ENCODE assay signal across 17 cellular contexts in genomic region chr5:107968998-107969397, GRCh38.
A peak's percentile ranks its signal among the peaks of the same experiment; 100 is the strongest.
DNase-seq lines count a peak whose midpoint lies in the region; ATAC-seq lines count a peak whose summit lies in the region.
"Had no signal": no experiment of that assay in that cellular context is flagged by ENCODE, and none has a peak within 500 bp of the region (broad histone marks: within the 10 kb centered on the region; RNA-seq: fewer than 3 reads in every experiment).

No MANE protein-coding gene starts in this region.

- H3K4me3 Mint-ChIP-seq in activated naive CD8-positive, alpha-beta T cell treated with anti-CD3 and anti-CD28 coated beads for 36 hours = no peak overlapping the region
- H3K4me3 Mint-ChIP-seq: activated CD4-positive, alpha-beta T cell treated with anti-CD3 and anti-CD28 coated beads, Interleukin-2, amount 10 ng/mL, durations not matched to agents 7 days and 5 days; CD8-positive, alpha-beta memory T cell had no signal

- peaks cover 2% of the 10 kb centered on the region for H3K36me3 Mint-ChIP-seq in activated naive CD8-positive, alpha-beta T cell treated with anti-CD3 and anti-CD28 coated beads for 36 hours

- no peaks in the 10 kb centered on the region for H3K4me1 Mint-ChIP-seq in activated naive CD8-positive, alpha-beta T cell treated with anti-CD3 and anti-CD28 coated beads for 36 hours
- H3K4me1 Mint-ChIP-seq: activated CD4-positive, alpha-beta T cell treated with anti-CD3 and anti-CD28 coated beads, Interleukin-2, amount 10 ng/mL, durations not matched to agents 7 days and 5 days had no signal

- H3K27ac Mint-ChIP-seq in activated naive CD8-positive, alpha-beta T cell treated with anti-CD3 and anti-CD28 coated beads for 36 hours = no peak overlapping the region
- H3K27ac Mint-ChIP-seq: activated CD4-positive, alpha-beta T cell treated with anti-CD3 and anti-CD28 coated beads, Interleukin-2, amount 10 ng/mL, durations not matched to agents 7 days and 5 days; CD8-positive, alpha-beta memory T cell had no signal

- ATAC-seq in HG02678 (IDR thresholded peaks at IDR 0.05; ENCODE audit: unreplicated experiment) = no peak
- ATAC-seq in GM19455 (IDR thresholded peaks at IDR 0.05; ENCODE audit: unreplicated experiment) = no peak
- ATAC-seq: body of pancreas had no signal

- DNase-seq in AG08395 (ENCODE audit: low spot score) (peak; percentile 62), HS-5 (ENCODE audit: low read depth) (peak; percentile 86), astrocyte of the hippocampus (ENCODE audit: low read depth, low spot score) (peak; percentile 37), fibroblast of the conjunctiva (ENCODE audit: low read depth) (peak; percentile 36), NCI-H1417 treated with DMSO at 0.1 percent for 48 hours (lab: John Stamatoyannopoulos, UW) (no peak)
- no peak for DNase-seq in activated naive CD8-positive, alpha-beta T cell treated with anti-CD3 and anti-CD28 coated beads for 36 hours
- DNase-seq: activated CD4-positive, alpha-beta T cell treated with anti-CD3 and anti-CD28 coated beads, Interleukin-2, amount 10 ng/mL, durations not matched to agents 7 days and 5 days; activated naive CD4-positive, alpha-beta T cell treated with Interleukin-2 at 50 U/mL for 16 hours; body of pancreas; CD8-positive, alpha-beta memory T cell; DND-41; NCI-H1105 treated with DMSO at 0.1 percent for 48 hours; NCI-H774; PC-9; substantia nigra had no signal

- no peaks in the 10 kb centered on the region for H3K9me3 Mint-ChIP-seq in activated naive CD8-positive, alpha-beta T cell treated with anti-CD3 and anti-CD28 coated beads for 36 hours
- H3K9me3 Mint-ChIP-seq: activated CD4-positive, alpha-beta T cell treated with anti-CD3 and anti-CD28 coated beads, Interleukin-2, amount 10 ng/mL, durations not matched to agents 7 days and 5 days; CD8-positive, alpha-beta memory T cell had no signal

- no peaks in the 10 kb centered on the region for H3K27me3 Mint-ChIP-seq in activated naive CD8-positive, alpha-beta T cell treated with anti-CD3 and anti-CD28 coated beads for 36 hours
- H3K27me3 Mint-ChIP-seq: activated CD4-positive, alpha-beta T cell treated with anti-CD3 and anti-CD28 coated beads, Interleukin-2, amount 10 ng/mL, durations not matched to agents 7 days and 5 days; CD8-positive, alpha-beta memory T cell had no signal

Comparison
In these comparisons a context has a peak if more than half of its experiments do, and no peak if none do; other contexts are left out.
1. DNase-seq: peak in AG08395 (single experiment), HS-5 (single experiment), astrocyte of the hippocampus (single experiment) and fibroblast of the conjunctiva (single experiment); none in NCI-H1417 treated with DMSO at 0.1 percent for 48 hours (single experiment) and activated naive CD8-positive, alpha-beta T cell treated with anti-CD3 and anti-CD28 coated beads for 36 hours (single experiment).